ENCODE assay signal across 9 cellular contexts in the genomic region with DNA sequence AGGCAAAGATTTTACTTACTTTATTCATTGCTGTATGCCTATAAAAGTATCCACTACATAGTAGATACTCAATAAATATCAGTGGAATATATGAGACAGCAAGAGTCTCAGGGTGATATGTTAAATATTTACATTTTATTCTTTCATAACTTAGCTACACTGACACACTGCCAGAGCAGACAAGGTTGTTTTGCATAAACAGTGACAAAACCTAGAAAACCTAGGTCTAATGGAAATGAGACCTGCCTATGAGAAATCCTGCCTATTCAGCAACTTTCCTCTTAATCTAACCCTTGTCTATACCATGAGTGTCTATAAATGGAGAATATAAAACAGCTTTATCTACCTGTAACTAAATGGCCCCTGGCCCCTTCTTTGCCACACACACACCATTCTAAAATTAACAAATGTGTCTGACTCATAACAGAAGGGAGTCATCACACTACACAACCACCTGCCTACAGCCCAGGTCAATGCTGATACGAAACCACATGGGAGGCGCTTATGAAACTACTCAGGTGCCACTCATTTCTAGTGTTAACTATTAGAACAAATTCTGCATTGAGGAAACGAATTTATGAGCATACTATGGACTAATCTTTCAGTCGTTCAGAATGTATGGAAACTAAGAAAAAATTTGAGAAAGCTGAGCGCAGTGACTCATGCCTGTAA.
DNase-seq lines count a peak whose midpoint lies in the region; ATAC-seq and TF ChIP-seq lines count a peak whose summit lies in the region.
"Had no signal": no experiment of that assay in that cellular context is flagged by ENCODE, and none has a peak within 500 bp of the region (broad histone marks: within the 10 kb centered on the region; RNA-seq: fewer than 3 reads in every experiment).

No MANE protein-coding gene starts in this region.

- peaks cover 27% of the 10 kb centered on the region for H3K36me3 Mint-ChIP-seq in chondrocyte (ENCODE audit: low read depth)

- no peaks in the 10 kb centered on the region for H3K27me3 ChIP-seq in GM23248 (replicated peaks; ENCODE audit: insufficient read depth)
- no peaks in the 10 kb centered on the region for H3K27me3 ChIP-seq in psoas muscle (ENCODE audit: insufficient read depth in 3 of 3, low read length in 2 of 3)
- no peaks in the 10 kb centered on the region for H3K27me3 ChIP-seq in heart left ventricle

- ATAC-seq in GM18868 (IDR thresholded peaks at IDR 0.05; ENCODE audit: unreplicated experiment) (peak; percentile 99), psoas muscle (peak; percentile 54 to 76 (median 70)), left ventricle myocardium superior (no peak), heart left ventricle (no peak)

- H3K4me3 Mint-ChIP-seq in chondrocyte (ENCODE audit: unreplicated experiment) = no peak overlapping the region

- no peaks in the 10 kb centered on the region for H3K9me3 Mint-ChIP-seq in chondrocyte (ENCODE audit: low read depth)

- H3K27ac ChIP-seq in GM23248 (no peak overlapping the region), psoas muscle (no peak overlapping the region), heart left ventricle (no peak overlapping the region)

- no peaks in the 10 kb centered on the region for H3F3A ChIP-seq in GM23248 (ENCODE audit: insufficient read depth)

- in situ Hi-C loops in GM23248 (cut with MboI) = no loop called here

- H3K4me1 ChIP-seq in GM23248 (ENCODE audit: insufficient read depth) = no peaks in the 10 kb centered on the region
- H3K4me1 ChIP-seq in psoas muscle = no peaks in the 10 kb centered on the region
- H3K4me1 ChIP-seq in heart left ventricle = peaks cover 0 to 4% (median 0%) of the 10 kb centered on the region in 12 donors

- no peak overlapping the region for H3K4me2 ChIP-seq in GM23248 (ENCODE audit: unreplicated experiment)

- H3K27ac Mint-ChIP-seq in chondrocyte (ENCODE audit: unreplicated experiment) = no peak overlapping the region

- TF ChIP-seq POLR2A in heart left ventricle (IDR thresholded peaks at IDR 0.05) = no peak

- H3K9me3 ChIP-seq in GM23248 (ENCODE audit: low read depth) (no peaks in the 10 kb centered on the region), psoas muscle (no peaks in the 10 kb centered on the region), heart left ventricle (no peaks in the 10 kb centered on the region)

- WGBS in GM23248 (ENCODE audit: low coverage in 1 of 2, low lambda C conversion rate in 2 of 2, missing lambda C conversion rate in 2 of 2), 2 experiments = 88 to 92% methylated on average over 5 of the region's 5 CpGs
- 83 to 95% (median 92%) methylated on average over 5 of the region's 5 CpGs for WGBS in psoas muscle, 3 donors
- 84 to 94% (median 92%) methylated on average over 5 of the region's 5 CpGs for WGBS in heart left ventricle, 4 donors

- peaks cover 10% of the 10 kb centered on the region for H3K4me1 Mint-ChIP-seq in chondrocyte (ENCODE audit: low read depth)

- H3K9me2 ChIP-seq in GM23248 (ENCODE audit: insufficient read depth) = no peaks in the 10 kb centered on the region

- peaks cover 40% of the 10 kb centered on the region; the same call in 1 of the 2 replicates for H3K79me2 ChIP-seq in GM23248 (ENCODE audit: insufficient read depth)

- no peaks in the 10 kb centered on the region for H3K27me3 Mint-ChIP-seq in chondrocyte (ENCODE audit: low read depth)

- no peak overlapping the region for H3K4me3 ChIP-seq in GM23248
- no peak overlapping the region for H3K4me3 ChIP-seq in psoas muscle
- H3K4me3 ChIP-seq in heart left ventricle = no peak overlapping the region

- no peak overlapping the region for H2AFZ ChIP-seq in GM23248

- intact Hi-C loops in psoas muscle (cut with DNase I) (loop anchor here in 1 of 2 donors (10.0 kb wide), 1 partner anchor 56 kb away; the partner anchor contains the start of gene UBAP2), left ventricle myocardium superior (cut with micrococcal nuclease) (no loop called here), heart left ventricle (cut with DNase I) (no loop called here)

- H3K36me3 ChIP-seq in GM23248 (ENCODE audit: low read depth) (peaks cover 41% of the 10 kb centered on the region), psoas muscle (ENCODE audit: insufficient read depth in 1 of 2, low read depth in 1 of 2) (peaks cover 0 to 62% of the 10 kb centered on the region in 2 donors), heart left ventricle (peaks cover 0 to 84% (median 54%) of the 10 kb centered on the region in 9 donors)

- TF ChIP-seq CTCF in psoas muscle (IDR thresholded peaks at IDR 0.05) (no peak), chondrocyte (IDR thresholded peaks at IDR 0.05) (no peak), heart left ventricle (IDR thresholded peaks at IDR 0.05) (no peak)

- peak; percentile 1 for DNase-seq in GM23248
- peak; percentile 26 for DNase-seq in M059J (ENCODE audit: low read depth)
- DNase-seq in psoas muscle = no peak
- DNase-seq in dermis blood vessel endothelial cell = no peak
- no peak for DNase-seq in chondrocyte (ENCODE audit: low spot score)
- DNase-seq in left ventricle myocardium superior = no peak
- no peak for DNase-seq in heart left ventricle
- DNase-seq: SW 1271 had no signal

- H4K20me1 ChIP-seq in GM23248 (ENCODE audit: insufficient read depth) = no peaks in the 10 kb centered on the region

- no peak overlapping the region for H3K9ac ChIP-seq in GM23248

Comparison
In these comparisons a context has a peak if more than half of its experiments do, and no peak if none do; other contexts are left out.
1. ATAC-seq: peak in GM18868 (single experiment) and psoas muscle (4 of 4); none in left ventricle myocardium superior (single experiment) and heart left ventricle (0 of 4).
2. DNase-seq: peak in GM23248 (single experiment) and M059J (single experiment); none in psoas muscle (0 of 2), dermis blood vessel endothelial cell (single experiment), chondrocyte (single experiment), left ventricle myocardium superior (single experiment) and heart left ventricle (0 of 5).